ENCODE assay signal across 20 cellular contexts in the genomic region with DNA sequence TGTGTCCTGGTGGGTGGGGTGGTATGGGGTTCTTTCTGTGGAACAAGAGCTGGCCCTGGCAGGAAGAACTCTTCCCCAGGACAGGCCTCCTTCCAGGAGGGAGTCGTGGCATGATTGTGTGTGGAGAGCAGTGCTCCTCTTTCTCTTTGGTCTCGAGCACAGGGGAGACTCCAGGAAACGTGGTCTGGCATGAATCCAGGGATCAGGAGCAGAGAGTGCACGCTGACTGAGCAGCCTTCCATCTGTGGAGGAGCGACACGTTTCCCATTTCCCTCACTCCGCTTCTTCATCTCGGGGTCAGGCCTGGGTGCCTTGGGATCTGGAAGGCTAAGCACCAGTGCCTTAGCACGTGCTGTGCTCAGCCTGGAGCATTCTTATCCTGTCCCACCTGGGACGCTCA.
DNase-seq lines count a peak whose midpoint lies in the region; ATAC-seq and TF ChIP-seq lines count a peak whose summit lies in the region.
"Had no signal": no experiment of that assay in that cellular context is flagged by ENCODE, and none has a peak within 500 bp of the region (broad histone marks: within the 10 kb centered on the region; RNA-seq: fewer than 3 reads in every experiment).

No MANE protein-coding gene starts in this region.

- H3K36me3 Mint-ChIP-seq in nephron (ENCODE audit: low read depth): peaks cover 7% of the 10 kb centered on the region
- H3K36me3 Mint-ChIP-seq in progenitor cell of endocrine pancreas (ENCODE audit: insufficient read depth): no peaks in the 10 kb centered on the region
- H3K36me3 Mint-ChIP-seq: activated naive CD8-positive, alpha-beta T cell treated with anti-CD3 and anti-CD28 coated beads, Interleukin-2, amount 10 ng/mL, durations not matched to agents 7 days and 5 days had no signal

- H2AFZ ChIP-seq in DND-41 (ENCODE audit: low read depth, low read length): no peak overlapping the region

- H3K9me3 Mint-ChIP-seq in nephron (peaks cover 21% of the 10 kb centered on the region), progenitor cell of endocrine pancreas (ENCODE audit: low read depth) (no peaks in the 10 kb centered on the region)
- H3K9me3 Mint-ChIP-seq: activated naive CD8-positive, alpha-beta T cell treated with anti-CD3 and anti-CD28 coated beads, Interleukin-2, amount 10 ng/mL, durations not matched to agents 7 days and 5 days; activated T-helper 2 cell treated with anti-CD3 and anti-CD28 coated beads, Interferon-gamma antibody, Interleukin-2, Interleukin-4, amounts not matched to agents 10 μg/mL and 5 μg/mL and 100 μg/mL, durations not matched to agents 14 hours and 24 hours and 36 hours had no signal

- TF ChIP-seq CTCF in DND-41 (IDR thresholded peaks at IDR 0.05; ENCODE audit: borderline replicate concordance, extremely low read depth, low read length, poor library complexity, severe bottlenecking) (no peak), nephron (IDR thresholded peaks at IDR 0.05; ENCODE audit: unreplicated experiment in 3 of 3) (no peak), progenitor cell of endocrine pancreas (IDR thresholded peaks at IDR 0.05; ENCODE audit: unreplicated experiment) (no peak)

- DNase-seq in DND-41: peak; percentile 43
- DNase-seq in RPMI8226: peak; percentile 39
- no peak for DNase-seq in progenitor cell of endocrine pancreas (ENCODE audit: low spot score, unreplicated experiment)
- no peak for DNase-seq in KG1 (lab: John Stamatoyannopoulos, UW)
- DNase-seq: activated naive CD8-positive, alpha-beta T cell treated with anti-CD3 and anti-CD28 coated beads, Interleukin-2, amount 10 ng/mL, durations not matched to agents 7 days and 5 days; effector CD4-positive, alpha-beta T cell; EL; GOT3; lower lobe of right lung; NCI-H1436; NCI-H446 treated with DMSO at 0.1 percent for 48 hours; stimulated activated CD4-positive, alpha-beta T cell treated with anti-CD3 and anti-CD28 coated beads, Interleukin-4, amount 100 ng/mL, for 24 hours; stimulated activated naive CD8-positive, alpha-beta T cell treated with anti-CD3 and anti-CD28 coated beads, Interleukin-15, Interleukin-2, amounts not matched to agents 100 U/mL and 50 U/mL, for 24 hours; T-helper 17 cell had no signal

- H3K4me3 Mint-ChIP-seq in nephron (no peak overlapping the region), progenitor cell of endocrine pancreas (ENCODE audit: low read depth) (no peak overlapping the region)
- H3K4me3 Mint-ChIP-seq: activated naive CD8-positive, alpha-beta T cell treated with anti-CD3 and anti-CD28 coated beads, Interleukin-2, amount 10 ng/mL, durations not matched to agents 7 days and 5 days; T-helper 17 cell had no signal

- H3K79me2 ChIP-seq in DND-41 (ENCODE audit: insufficient read depth, low read length): no peaks in the 10 kb centered on the region

- ATAC-seq in DND-41 (ENCODE audit: insufficient read depth, low read depth) (peak; percentile 57; the same call in 2 of the 3 replicates), GM19351 (IDR thresholded peaks at IDR 0.05; ENCODE audit: unreplicated experiment) (no peak)
- ATAC-seq: HepG2; lower lobe of right lung; stimulated activated naive CD8-positive, alpha-beta T cell treated with anti-CD3 and anti-CD28 coated beads, Interleukin-15, Interleukin-2, amounts not matched to agents 100 U/mL and 50 U/mL, for 24 hours; T-helper 17 cell had no signal

- H3K4me1 Mint-ChIP-seq in nephron (peaks cover 37% of the 10 kb centered on the region), progenitor cell of endocrine pancreas (ENCODE audit: low read depth) (no peaks in the 10 kb centered on the region)
- H3K4me1 Mint-ChIP-seq: activated naive CD8-positive, alpha-beta T cell treated with anti-CD3 and anti-CD28 coated beads, Interleukin-2, amount 10 ng/mL, durations not matched to agents 7 days and 5 days had no signal

- H3K27ac Mint-ChIP-seq in nephron (peak overlapping the region; percentile 57 to 91 (median 89)), progenitor cell of endocrine pancreas (no peak overlapping the region)
- H3K27ac Mint-ChIP-seq: activated naive CD8-positive, alpha-beta T cell treated with anti-CD3 and anti-CD28 coated beads, Interleukin-2, amount 10 ng/mL, durations not matched to agents 7 days and 5 days; activated T-helper 2 cell treated with anti-CD3 and anti-CD28 coated beads, Interferon-gamma antibody, Interleukin-2, Interleukin-4, amounts not matched to agents 10 μg/mL and 5 μg/mL and 100 μg/mL, durations not matched to agents 14 hours and 24 hours and 36 hours; T-helper 17 cell had no signal

- peak overlapping the region; percentile 30 to 83 (median 71) for H3K4me2 ChIP-seq in BLaER1 treated with 17β-estradiol and CSF1 and Interleukin-3, amounts not matched to agents 10 nM and 100 nM
- H3K4me2 ChIP-seq in DND-41 (ENCODE audit: insufficient read depth, low read length): no peak overlapping the region

- no peak overlapping the region for H3K9ac ChIP-seq in BLaER1 treated with 17β-estradiol and CSF1 and Interleukin-3, amounts not matched to agents 10 nM and 100 nM
- no peak overlapping the region for H3K9ac ChIP-seq in DND-41 (ENCODE audit: low read depth, low read length)

- H4K20me1 ChIP-seq in BLaER1 treated with 17β-estradiol and CSF1 and Interleukin-3, amounts not matched to agents 10 nM and 100 nM: no peaks in the 10 kb centered on the region; a peak in 1 of 22 replicates
- no peaks in the 10 kb centered on the region for H4K20me1 ChIP-seq in DND-41 (ENCODE audit: insufficient read depth, low read length)

- H3K4me3 ChIP-seq in BLaER1 treated with 17β-estradiol and CSF1 and Interleukin-3, amounts not matched to agents 10 nM and 100 nM: no peak overlapping the region
- no peak overlapping the region for H3K4me3 ChIP-seq in DND-41 (ENCODE audit: low read depth in 1 of 2, low read length in 2 of 2)
- H3K4me3 ChIP-seq: lower lobe of right lung, SK-N-MC had no signal

- H3K36me3 ChIP-seq in BLaER1 treated with 17β-estradiol and CSF1 and Interleukin-3, amounts not matched to agents 10 nM and 100 nM: no peaks in the 10 kb centered on the region
- H3K36me3 ChIP-seq in DND-41 (ENCODE audit: insufficient read depth, low read length): no peaks in the 10 kb centered on the region
- H3K36me3 ChIP-seq: lower lobe of right lung had no signal

- H3K4me1 ChIP-seq in BLaER1 treated with 17β-estradiol and CSF1 and Interleukin-3, amounts not matched to agents 10 nM and 100 nM: peaks cover 11 to 65% (median 52%) of the 10 kb centered on the region in 10 experiments
- H3K4me1 ChIP-seq in DND-41 (ENCODE audit: insufficient read depth, low read length): peaks cover 11% of the 10 kb centered on the region
- H3K4me1 ChIP-seq: lower lobe of right lung had no signal

- H3K27me3 Mint-ChIP-seq in nephron (ENCODE audit: low read depth) (peaks cover 28% of the 10 kb centered on the region), progenitor cell of endocrine pancreas (peaks cover 11% of the 10 kb centered on the region)

- H3K9me3 ChIP-seq in BLaER1 treated with 17β-estradiol and CSF1 and Interleukin-3, amounts not matched to agents 10 nM and 100 nM (replicated peaks in 1 of 11): peaks cover 6 to 18% (median 13%) of the 10 kb centered on the region in 11 experiments
- peaks cover 6% of the 10 kb centered on the region for H3K9me3 ChIP-seq in DND-41 (ENCODE audit: insufficient read depth, low read length, severe bottlenecking)

- H3K27me3 ChIP-seq in BLaER1 treated with 17β-estradiol and CSF1 and Interleukin-3, amounts not matched to agents 10 nM and 100 nM: no peaks in the 10 kb centered on the region
- no peaks in the 10 kb centered on the region for H3K27me3 ChIP-seq in DND-41 (ENCODE audit: insufficient read depth, low read length, poor library complexity)

- no peak overlapping the region for H3K27ac ChIP-seq in BLaER1 treated with 17β-estradiol and CSF1 and Interleukin-3, amounts not matched to agents 10 nM and 100 nM
- peak overlapping the region; percentile 29; the same call in 1 of the 2 replicates for H3K27ac ChIP-seq in DND-41 (ENCODE audit: low read length)
- H3K27ac ChIP-seq: lower lobe of right lung, SK-N-MC had no signal

Comparison
In these comparisons a context has a peak if more than half of its experiments do, and no peak if none do; other contexts are left out.
1. DNase-seq: peak in DND-41 (single experiment) and RPMI8226 (single experiment); none in progenitor cell of endocrine pancreas (single experiment) and KG1 (single experiment).